ENCODE assay signal across 9 cellular contexts in genomic region chr17:81924557-81925532, GRCh38. TPM values are rescaled to one million over a fixed set of nuclear protein-coding genes. Genes with fewer than 3 reads are reported as not detected.
DNase-seq lines count a peak whose midpoint lies in the region; FAIRE-seq and TF ChIP-seq lines count a peak whose summit lies in the region.
"Had no signal": no experiment of that assay in that cellular context is flagged by ENCODE, and none has a peak within 500 bp of the region (broad histone marks: within the 10 kb centered on the region; RNA-seq: fewer than 3 reads in every experiment).

No MANE protein-coding gene starts in this region.

- H3K4me3 ChIP-seq in H7 (ENCODE audit: insufficient read depth, low read depth, low read length) = no peak overlapping the region
- H3K4me3 ChIP-seq in Peyer's patch = peak overlapping the region in 2 of 4 donors; percentile 23 to 39
- H3K4me3 ChIP-seq in sigmoid colon = no peak overlapping the region

- DNase-seq in H7 (peak; percentile 84), Peyer's patch (peak in 2 of 3 donors; percentile 74 to 85), erythroblast (lab: John Stamatoyannopoulos, UW) (peak; percentile 39 to 56), sigmoid colon (no peak), AML-193 (lab: John Stamatoyannopoulos, UW) (no peak), T1000 (lab: John Stamatoyannopoulos, UW) (no peak), GM19239 (ENCODE audit: insufficient read length, low spot score) (no peak)
- DNase-seq: amniotic stem cell, midbrain had no signal

- H3K36me3 ChIP-seq in H7 (replicated peaks; ENCODE audit: control insufficient read depth, insufficient read depth, low read length) = peaks cover 5% of the 10 kb centered on the region
- H3K36me3 ChIP-seq in Peyer's patch = peaks cover 0 to 16% (median 0%) of the 10 kb centered on the region in 3 donors
- peaks cover 7 to 30% (median 19%) of the 10 kb centered on the region in 4 donors for H3K36me3 ChIP-seq in sigmoid colon

- TF ChIP-seq EP300 in sigmoid colon (IDR thresholded peaks at IDR 0.05) = no peak

- TF ChIP-seq POLR2A in Peyer's patch (IDR thresholded peaks at IDR 0.05) (no peak), erythroblast (IDR thresholded peaks at IDR 0.05; ENCODE audit: low read length) (no peak), sigmoid colon (IDR thresholded peaks at IDR 0.05) (no peak)

- H3K9me3 ChIP-seq in Peyer's patch (no peaks in the 10 kb centered on the region), sigmoid colon (no peaks in the 10 kb centered on the region)

- TF ChIP-seq CTCF in Peyer's patch (IDR thresholded peaks at IDR 0.05) (no peak), sigmoid colon (IDR thresholded peaks at IDR 0.05) (no peak)

- H3K27me3 ChIP-seq in H7 (ENCODE audit: control insufficient read depth, insufficient read depth, low read length) = peaks cover 10% of the 10 kb centered on the region
- no peaks in the 10 kb centered on the region for H3K27me3 ChIP-seq in Peyer's patch
- H3K27me3 ChIP-seq in sigmoid colon = peaks cover 0 to 13% (median 0%) of the 10 kb centered on the region in 3 donors

- H3K27ac ChIP-seq in Peyer's patch = peak overlapping the region; percentile 46 to 100 (median 88)
- peak overlapping the region; percentile 74 to 99 (median 87) for H3K27ac ChIP-seq in sigmoid colon

- peaks cover 13 to 75% (median 23%) of the 10 kb centered on the region in 4 donors for H3K4me1 ChIP-seq in Peyer's patch
- peaks cover 0 to 77% (median 71%) of the 10 kb centered on the region in 4 donors for H3K4me1 ChIP-seq in sigmoid colon

- 74 to 80% methylated on average over 21 of the region's 21 CpGs for WGBS in sigmoid colon, 2 donors

- intact Hi-C loops in sigmoid colon (cut with DNase I) = no loop called here

- FAIRE-seq in GM19239 (lab: Jason Lieb, UNC) = no peak

RNA-seq across cellular contexts. Expression of gene MAFG, which starts 2.7 kb away (rescaled TPM):
- total RNA-seq in H7 (2014; rRNA removed; shearing (Covaris generic)) = 27.0 and 31.7 TPM in 2 replicates
- 10 to 100 TPM; 19.8 to 38.3 (median 34.4) TPM for total RNA-seq in Peyer's patch
- total RNA-seq in sigmoid colon = 10 to 100 TPM; 16.4 to 21.9 (median 17.0) TPM
- 10 to 100 TPM in 1 of 3 donors, 1 to 10 TPM in 2; 8.8 to 21.9 (median 9.0) TPM for polyA plus RNA-seq in sigmoid colon

RNA-seq across cellular contexts. Expression of gene SIRT7, which starts 6.9 kb away (rescaled TPM):
- 19.0 and 21.4 TPM in 2 replicates for total RNA-seq in H7 (2014; rRNA removed; shearing (Covaris generic))
- total RNA-seq in Peyer's patch (100 to 1,000 TPM in 2 of 4 donors, 10 to 100 TPM in 2; 82.5 to 130 (median 112) TPM), sigmoid colon (10 to 100 TPM; 11.4 to 31.6 (median 14.1) TPM)
- polyA plus RNA-seq in sigmoid colon = 10 to 100 TPM; 28.8 to 62.2 (median 39.1) TPM

RNA-seq across cellular contexts. Expression of gene PYCR1, which starts 12.3 kb away (rescaled TPM):
- 267 and 298 TPM in 2 replicates for total RNA-seq in H7 (2014; rRNA removed; shearing (Covaris generic))
- total RNA-seq in Peyer's patch (10 to 100 TPM in 3 of 4 donors, 1 to 10 TPM in 1; 2.4 to 21.5 (median 20.2) TPM), sigmoid colon (1 to 10 TPM; 1.1 to 9.1 (median 2.8) TPM)
- 10 to 100 TPM; 34.2 to 64.9 (median 49.7) TPM for polyA plus RNA-seq in sigmoid colon

RNA-seq across cellular contexts. Expression of gene PCYT2, which starts 13.6 kb away (rescaled TPM):
- total RNA-seq in H7 (2014; rRNA removed; shearing (Covaris generic)) = 21.0 and 37.0 TPM in 2 replicates
- total RNA-seq in Peyer's patch (100 to 1,000 TPM in 3 of 4 donors, 10 to 100 TPM in 1; 67.7 to 297 (median 179) TPM), sigmoid colon (10 to 100 TPM; 11.4 to 24.6 (median 19.3) TPM)
- 10 to 100 TPM; 21.6 to 86.4 (median 40.7) TPM for polyA plus RNA-seq in sigmoid colon

RNA-seq across cellular contexts. Expression of gene MYADML2, which starts 22.2 kb away (rescaled TPM):
- total RNA-seq in H7 (2014; rRNA removed; shearing (Covaris generic)) = 0.24 and 0.30 TPM in 2 replicates
- total RNA-seq in Peyer's patch (under 1 TPM in 1 of 4 donors, not detected in 3; 0.76 TPM), sigmoid colon (not detected)
- polyA plus RNA-seq in sigmoid colon = not detected

Comparison
In these comparisons a context has a peak if more than half of its experiments do, and no peak if none do; other contexts are left out.
1. DNase-seq: peak in H7 (single experiment), Peyer's patch (2 of 3) and erythroblast (2 of 2); none in sigmoid colon (single experiment), AML-193 (0 of 2), T1000 (single experiment) and GM19239 (single experiment).
2. RNA of gene PYCR1, which starts 12.3 kb away (total RNA-seq): 267 to 298 TPM in H7; 2.4 to 21.5 TPM in Peyer's patch and 1.1 to 9.1 TPM in sigmoid colon; every median in the first group is over 10 times any median in the second.